In the genomic region with DNA sequence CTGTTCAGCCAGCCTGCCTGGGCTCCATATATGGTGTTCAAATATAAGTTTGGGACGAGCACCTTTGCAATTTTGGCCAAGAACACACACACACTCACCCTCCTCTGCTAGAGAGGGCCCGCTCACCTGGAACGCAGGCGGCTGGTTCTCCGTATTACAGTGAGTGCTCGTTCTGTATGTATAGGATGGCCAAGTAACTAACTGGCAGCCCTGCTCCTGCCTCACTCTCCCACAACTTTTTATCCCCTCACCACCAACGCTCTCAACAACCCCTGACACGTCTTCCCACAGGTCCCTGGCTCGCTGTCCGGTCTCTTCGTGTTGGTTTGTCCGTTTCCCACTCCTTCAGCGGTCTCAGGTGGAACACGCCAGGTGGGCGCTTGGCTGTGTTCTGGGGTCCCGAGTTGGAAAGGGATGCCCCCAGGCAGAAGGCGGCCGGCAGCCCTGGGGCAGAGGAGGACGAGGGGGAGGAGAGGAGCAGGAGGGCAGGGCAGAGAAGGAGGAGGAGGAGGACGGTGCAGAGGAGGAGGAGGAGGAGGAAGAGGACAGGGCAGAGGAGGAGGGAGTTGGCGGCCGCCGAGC, we compare ENCODE assay signal across 9 cellular contexts. TPM values are rescaled to one million over a fixed set of nuclear protein-coding genes. Genes with fewer than 3 reads are reported as not detected.
A peak's percentile ranks its signal among the peaks of the same experiment; 100 is the strongest.
DNase-seq lines count a peak whose midpoint lies in the region; ATAC-seq lines count a peak whose summit lies in the region.
"Had no signal": no experiment of that assay in that cellular context is flagged by ENCODE, and none has a peak within 500 bp of the region (broad histone marks: within the 10 kb centered on the region; RNA-seq: fewer than 3 reads in every experiment).

No MANE protein-coding gene starts in this region.

- intact Hi-C loops in aorta (cut with DNase I) = no loop called here

- no peak overlapping the region for H3K27ac Mint-ChIP-seq in activated naive CD4-positive, alpha-beta T cell treated with anti-CD3 and anti-CD28 coated beads, Interleukin-2, amount 50 U/mL, for 24 hours
- no peak overlapping the region for H3K27ac Mint-ChIP-seq in central memory CD8-positive, alpha-beta T cell (ENCODE audit: low read depth)

- DNase-seq in activated naive CD4-positive, alpha-beta T cell treated with anti-CD3 and anti-CD28 coated beads, Interleukin-2, amount 50 U/mL, for 16 hours = no peak
- no peak for DNase-seq in central memory CD8-positive, alpha-beta T cell (ENCODE audit: low spot score in 2 of 2)
- DNase-seq in aorta (no peak), NCI-H69 (lab: John Stamatoyannopoulos, UW) (no peak)
- DNase-seq in activated CD4-positive, alpha-beta T cell treated with anti-CD3 and anti-CD28 coated beads, Interleukin-2, amount 50 U/mL, for 1 hour = no peak
- DNase-seq: NK-92 treated with Interleukin-12 subunit alpha and Interleukin-12 subunit beta, amount 100 ng/mL, for 24 hours had no signal

- H3K4me1 ChIP-seq in mesodermal cell (ENCODE audit: control insufficient read depth, insufficient read depth, low read length, poor library complexity, severe bottlenecking) (peaks cover 3% of the 10 kb centered on the region), aorta (ENCODE audit: control insufficient read depth in 1 of 2, insufficient read depth in 2 of 2, low read length in 2 of 2) (no peaks in the 10 kb centered on the region)

- no peak for ATAC-seq in central memory CD8-positive, alpha-beta T cell (replicated peaks; ENCODE audit: extremely low read depth, poor library complexity, severe bottlenecking)
- ATAC-seq in aorta (ENCODE audit: low FRiP score) (peak; percentile 2), GM19328 (IDR thresholded peaks at IDR 0.05; ENCODE audit: unreplicated experiment) (no peak)

- H3K9me3 ChIP-seq in mesodermal cell (ENCODE audit: control insufficient read depth, low read length) (no peaks in the 10 kb centered on the region), aorta (ENCODE audit: control insufficient read depth, low read length) (no peaks in the 10 kb centered on the region)

- no peaks in the 10 kb centered on the region for H3K27me3 ChIP-seq in aorta (ENCODE audit: control insufficient read depth in 1 of 2, insufficient read depth in 2 of 2, low read length in 1 of 2)

- WGBS in mesodermal cell (ENCODE audit: insufficient coverage in 2 of 2), 2 experiments = 5 to 6% methylated on average over 7 to 11 of the region's 23 CpGs
- WGBS in aorta, 2 donors = 4 to 6% methylated on average over 19 to 23 of the region's 23 CpGs

- H3K9me3 Mint-ChIP-seq in activated naive CD4-positive, alpha-beta T cell treated with anti-CD3 and anti-CD28 coated beads, Interleukin-2, amount 50 U/mL, for 24 hours = no peaks in the 10 kb centered on the region
- H3K9me3 Mint-ChIP-seq in central memory CD8-positive, alpha-beta T cell = no peaks in the 10 kb centered on the region

- H3K36me3 Mint-ChIP-seq in activated naive CD4-positive, alpha-beta T cell treated with anti-CD3 and anti-CD28 coated beads, Interleukin-2, amount 50 U/mL, for 24 hours = no peaks in the 10 kb centered on the region
- no peaks in the 10 kb centered on the region for H3K36me3 Mint-ChIP-seq in central memory CD8-positive, alpha-beta T cell (ENCODE audit: insufficient read depth)

- peak overlapping the region; percentile 78 for H3K4me3 ChIP-seq in mesodermal cell (ENCODE audit: extremely low read depth, insufficient read depth, low read length, poor library complexity, severe bottlenecking)
- peak overlapping the region; percentile 4 to 24 for H3K4me3 ChIP-seq in aorta (ENCODE audit: low read length in 2 of 2)

- peak overlapping the region; percentile 53 for H3K4me3 Mint-ChIP-seq in activated naive CD4-positive, alpha-beta T cell treated with anti-CD3 and anti-CD28 coated beads, Interleukin-2, amount 50 U/mL, for 24 hours
- H3K4me3 Mint-ChIP-seq in central memory CD8-positive, alpha-beta T cell = peak overlapping the region; percentile 41

- H3K36me3 ChIP-seq in mesodermal cell (ENCODE audit: control insufficient read depth, insufficient read depth, low read length) (no peaks in the 10 kb centered on the region), aorta (ENCODE audit: control insufficient read depth in 1 of 2, insufficient read depth in 2 of 2, low read length in 1 of 2) (no peaks in the 10 kb centered on the region)

- peaks cover 7% of the 10 kb centered on the region for H3K4me1 Mint-ChIP-seq in activated naive CD4-positive, alpha-beta T cell treated with anti-CD3 and anti-CD28 coated beads, Interleukin-2, amount 50 U/mL, for 24 hours
- H3K4me1 Mint-ChIP-seq in central memory CD8-positive, alpha-beta T cell = no peaks in the 10 kb centered on the region

- H3K27ac ChIP-seq in mesodermal cell (ENCODE audit: low read depth, low read length, severe bottlenecking) (peak overlapping the region; percentile 88), aorta (ENCODE audit: low read depth in 1 of 2, low read length in 2 of 2) (peak overlapping the region in 1 of 2 donors; percentile 95)

- H3K27me3 Mint-ChIP-seq in activated naive CD4-positive, alpha-beta T cell treated with anti-CD3 and anti-CD28 coated beads, Interleukin-2, amount 50 U/mL, for 24 hours = peaks cover 49% of the 10 kb centered on the region
- H3K27me3 Mint-ChIP-seq in central memory CD8-positive, alpha-beta T cell = peaks cover 80% of the 10 kb centered on the region

RNA-seq across cellular contexts. Expression of a gene that starts 0.4 kb away (rescaled TPM):
- polyA plus RNA-seq in mesodermal cell (2013, experiment 1 of 2) = 26.5 TPM
- 25.9 TPM for polyA plus RNA-seq in mesodermal cell (2013, experiment 2 of 2)
- 100 to 1,000 TPM; 198 to 298 TPM for total RNA-seq in aorta
- polyA plus RNA-seq in aorta = 100 to 1,000 TPM; 119 to 252 TPM
